9 cellular contexts compared by ENCODE assay signal in the genomic region with DNA sequence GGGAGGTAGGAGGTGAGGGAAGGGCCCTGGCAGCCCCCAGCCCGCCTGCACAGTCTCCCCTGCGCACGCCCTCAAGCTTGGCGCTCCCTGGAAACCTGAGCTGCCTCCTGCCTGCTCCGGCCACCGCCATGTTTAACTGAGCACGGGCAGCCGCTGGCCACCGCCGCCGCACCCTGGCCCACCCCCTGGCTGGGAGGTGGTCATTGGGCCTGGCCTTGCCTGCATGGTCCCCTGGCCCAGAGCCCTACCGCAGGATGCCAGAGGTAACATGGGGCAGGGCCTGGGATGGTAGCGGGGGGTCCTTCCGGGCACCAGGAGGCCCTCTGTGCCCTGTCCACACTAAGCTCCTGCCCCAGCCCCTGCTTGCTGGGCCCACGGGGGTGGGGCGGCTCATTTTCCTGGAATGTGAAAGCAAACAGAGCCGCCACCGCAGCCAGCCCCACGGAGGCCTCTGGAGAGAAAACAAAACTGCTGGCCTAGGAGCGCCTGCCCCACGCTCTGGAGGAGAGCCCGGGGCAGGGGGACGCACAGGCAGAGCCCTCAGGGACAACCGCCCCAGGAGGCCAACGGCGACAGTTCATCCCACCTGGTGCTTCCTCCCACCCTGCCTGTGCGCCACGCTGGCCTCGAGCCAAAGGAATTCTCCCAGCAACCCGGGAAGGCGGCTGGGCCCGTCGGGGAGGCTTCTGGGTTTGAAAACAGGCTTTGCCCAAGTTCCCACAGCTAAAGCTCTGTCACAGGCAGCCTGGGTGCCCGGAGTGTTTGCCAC. TPM values are rescaled to one million over a fixed set of nuclear protein-coding genes. Genes with fewer than 3 reads are reported as not detected.
DNase-seq lines count a peak whose midpoint lies in the region; ATAC-seq lines count a peak whose summit lies in the region.
"Had no signal": no experiment of that assay in that cellular context is flagged by ENCODE, and none has a peak within 500 bp of the region (broad histone marks: within the 10 kb centered on the region; RNA-seq: fewer than 3 reads in every experiment).

No MANE protein-coding gene starts in this region.

- in situ Hi-C loops in KBM-7 (cut with MboI; ENCODE audit: low pct_unique_long_range_greater_than_20kb, low sequenced_read_pairs): no loop called here

- H3K4me3 ChIP-seq in thymus (ENCODE audit: low read length): no peak overlapping the region

- H3K27ac ChIP-seq in layer of hippocampus (ENCODE audit: low read depth, low read length): peak overlapping the region; percentile 83
- H3K27ac ChIP-seq in thymus (ENCODE audit: low read depth): peak overlapping the region; percentile 46

- H3K27me3 ChIP-seq in layer of hippocampus (ENCODE audit: control insufficient read depth, insufficient read depth, low read length) (no peaks in the 10 kb centered on the region), thymus (ENCODE audit: control insufficient read depth, insufficient read depth) (no peaks in the 10 kb centered on the region)

- peaks cover 4% of the 10 kb centered on the region for H3K4me1 ChIP-seq in thymus (ENCODE audit: control insufficient read depth, insufficient read depth, low read length)

- ATAC-seq in GM18511 (IDR thresholded peaks at IDR 0.05; ENCODE audit: unreplicated experiment) (no peak), HG02973 (IDR thresholded peaks at IDR 0.05; ENCODE audit: unreplicated experiment) (no peak)

- peak; percentile 17 for DNase-seq in NCI-H1436 (lab: John Stamatoyannopoulos, UW)
- no peak for DNase-seq in NCI-H1436 treated with DMSO at 0.1 percent for 48 hours (lab: John Stamatoyannopoulos, UW)
- DNase-seq in amniotic epithelial cell (ENCODE audit: low read depth): peak; percentile 80
- no peak for DNase-seq in KBM-7
- DNase-seq: ACHN had no signal

- H3K9me3 ChIP-seq in thymus (ENCODE audit: control insufficient read depth): no peaks in the 10 kb centered on the region

- 93% methylated on average over 34 of the region's 34 CpGs for WGBS in thymus

- no peaks in the 10 kb centered on the region for H3K36me3 ChIP-seq in thymus (ENCODE audit: control insufficient read depth, insufficient read depth)

RNA-seq across cellular contexts. Expression of gene NHERF2, which starts 8.9 kb away (rescaled TPM):
- polyA plus RNA-seq in thymus: 23.4 TPM

RNA-seq across cellular contexts. Expression of gene NTHL1, which starts 12.0 kb away (rescaled TPM):
- polyA plus RNA-seq in thymus: 32.7 TPM

RNA-seq across cellular contexts. Expression of gene TSC2, which starts 12.2 kb away (rescaled TPM):
- polyA plus RNA-seq in thymus: 61.8 TPM

RNA-seq across cellular contexts. Expression of gene NPW, which starts 16.0 kb away (rescaled TPM):
- 1.2 TPM for polyA plus RNA-seq in thymus

RNA-seq across cellular contexts. Expression of gene ZNF598, which starts 26.0 kb away (rescaled TPM):
- 46.2 TPM for polyA plus RNA-seq in thymus

Comparison
In these comparisons a context has a peak if more than half of its experiments do, and no peak if none do; other contexts are left out.
1. DNase-seq: peak in NCI-H1436 (single experiment) and amniotic epithelial cell (single experiment); none in NCI-H1436 treated with DMSO at 0.1 percent for 48 hours (single experiment) and KBM-7 (single experiment).